ENCODE assay signal across 31 cellular contexts in the genomic region with DNA sequence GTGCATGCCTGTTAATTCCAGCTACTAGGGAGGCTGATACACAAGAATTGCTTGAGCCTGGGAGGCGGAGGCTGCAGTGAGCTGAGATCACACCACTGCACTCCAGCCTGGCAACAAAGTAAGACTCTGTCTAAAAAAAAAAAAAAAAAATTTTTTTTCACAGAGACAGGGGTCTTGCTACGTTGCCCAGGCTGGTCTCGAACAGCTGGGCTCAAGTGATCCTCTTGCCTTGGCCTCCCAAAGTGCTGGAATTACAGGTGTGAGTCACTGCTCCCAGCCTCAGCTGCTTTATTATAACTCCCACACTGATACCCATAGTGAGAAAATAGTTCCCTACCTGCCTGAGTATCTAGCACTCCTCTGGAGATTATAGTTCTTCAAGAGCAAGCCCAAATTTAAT.
"Had no signal": no experiment of that assay in that cellular context is flagged by ENCODE, and none has a peak within 500 bp of the region (broad histone marks: within the 10 kb centered on the region; RNA-seq: fewer than 3 reads in every experiment).

No MANE protein-coding gene starts in this region.

- H3K4me3 ChIP-seq: ascending aorta, cardiac muscle cell had no signal

- H3K9me3 ChIP-seq: ascending aorta had no signal

- H3K27me3 ChIP-seq: ascending aorta, cardiac muscle cell had no signal

- H3K27ac ChIP-seq: ascending aorta, cardiac muscle cell, VCaP had no signal

- DNase-seq: activated CD4-positive, alpha-beta memory T cell treated with anti-CD3 and anti-CD28 coated beads, Interleukin-2, amount 10 ng/mL, durations not matched to agents 7 days and 5 days; activated CD4-positive, alpha-beta T cell treated with anti-CD3 and anti-CD28 coated beads for 1 hour; activated CD4-positive, alpha-beta T cell treated with anti-CD3 and anti-CD28 coated beads for 36 hours; activated CD4-positive, alpha-beta T cell treated with anti-CD3 and anti-CD28 coated beads for 48 hours; activated CD4-positive, alpha-beta T cell treated with anti-CD3 and anti-CD28 coated beads, Interleukin-2, amount 10 ng/mL, durations not matched to agents 7 days and 5 days; activated CD4-positive, alpha-beta T cell treated with anti-CD3 and anti-CD28 coated beads, Interleukin-2, amount 50 U/mL, for 48 hours; activated CD4-positive, CD25-positive, alpha-beta regulatory T cell; activated CD8-positive, alpha-beta memory T cell treated with anti-CD3 and anti-CD28 coated beads for 24 hours; activated CD8-positive, alpha-beta memory T cell treated with anti-CD3 and anti-CD28 coated beads, Interleukin-2, amount 10 ng/mL, durations not matched to agents 7 days and 5 days; activated CD8-positive, alpha-beta memory T cell treated with anti-CD3 and anti-CD28 coated beads, Interleukin-2, amount 50 U/mL, for 48 hours; activated CD8-positive, alpha-beta T cell treated with anti-CD3 and anti-CD28 coated beads, Interleukin-2, amount 10 ng/mL, durations not matched to agents 7 days and 5 days; activated effector memory CD4-positive, alpha-beta T cell treated with Interleukin-2 at 50 U/mL for 16 hours; activated gamma-delta T cell; activated naive CD4-positive, alpha-beta T cell treated with anti-CD3 and anti-CD28 coated beads, Interleukin-2, amount 10 ng/mL, durations not matched to agents 7 days and 5 days; activated naive CD4-positive, alpha-beta T cell treated with Interleukin-2 at 50 U/mL for 16 hours; activated naive CD8-positive, alpha-beta T cell treated with anti-CD3 and anti-CD28 coated beads, Interleukin-2, amount 10 ng/mL, durations not matched to agents 7 days and 5 days; activated naive CD8-positive, alpha-beta T cell treated with anti-CD3 and anti-CD28 coated beads, Interleukin-2, amount 50 U/mL, for 24 hours; activated T-cell treated with anti-CD3 and anti-CD28 coated beads, Interleukin-2, amount 50 U/mL, for 24 hours; activated T-cell treated with anti-CD3 and anti-CD28 coated beads, Interleukin-2, amount 50 U/mL, for 48 hours; amygdala; anterior cingulate cortex; caudate nucleus; cerebellar nuclear complex; T-helper 2 cell; T-helper 9 cell had no signal

- FAIRE-seq: bronchial epithelial cell, TTC549 had no signal

- H3K4me1 ChIP-seq: ascending aorta had no signal

- ATAC-seq: activated CD4-positive, alpha-beta T cell treated with anti-CD3 and anti-CD28 coated beads for 36 hours; activated CD4-positive, CD25-positive, alpha-beta regulatory T cell treated with anti-CD3 and anti-CD28 coated beads, Interleukin-2, amount 50 U/mL, for 24 hours; activated CD8-positive, alpha-beta memory T cell treated with anti-CD3 and anti-CD28 coated beads, Interleukin-2, amount 10 ng/mL, durations not matched to agents 7 days and 5 days; activated CD8-positive, alpha-beta T cell treated with anti-CD3 and anti-CD28 coated beads, Interleukin-2, amount 10 ng/mL, durations not matched to agents 7 days and 5 days; activated naive CD8-positive, alpha-beta T cell treated with anti-CD3 and anti-CD28 coated beads, Interleukin-2, amount 50 U/mL, for 24 hours had no signal
